Comparison of ENCODE assay signal across 13 cellular contexts in the genomic region with DNA sequence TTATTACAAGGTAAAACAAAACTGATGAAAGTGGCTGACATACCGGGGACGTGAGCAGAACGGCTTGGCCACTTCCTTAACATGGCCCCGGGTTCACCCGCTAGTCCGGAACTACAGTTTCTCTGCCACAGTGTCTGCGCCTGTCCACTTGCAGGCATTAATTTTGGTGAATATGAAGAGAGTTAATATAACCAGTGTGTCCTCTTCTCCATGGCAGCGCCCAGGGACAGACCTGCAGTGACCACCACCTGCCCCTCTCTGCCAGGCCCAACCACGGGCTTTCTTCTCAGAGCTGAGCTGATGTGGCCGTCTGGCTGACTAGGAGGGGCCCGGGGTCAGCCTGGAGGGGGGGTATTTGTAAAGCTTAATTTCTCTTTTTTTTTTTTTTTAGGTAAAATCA. TPM values are rescaled to one million over a fixed set of nuclear protein-coding genes. Genes with fewer than 3 reads are reported as not detected.
A peak's percentile ranks its signal among the peaks of the same experiment; 100 is the strongest.
DNase-seq lines count a peak whose midpoint lies in the region; ATAC-seq and TF ChIP-seq lines count a peak whose summit lies in the region.
"Had no signal": no experiment of that assay in that cellular context is flagged by ENCODE, and none has a peak within 500 bp of the region (broad histone marks: within the 10 kb centered on the region; RNA-seq: fewer than 3 reads in every experiment).

No MANE protein-coding gene starts in this region.

- CTCF ChIA-PET in activated CD4-positive, alpha-beta T cell treated with anti-CD3 and anti-CD28 coated beads, Interleukin-2, amount 10 ng/mL, durations not matched to agents 7 days and 5 days (lab: Charles Lee) = interaction anchor here (0.7 kb wide), 1 partner anchor 319 kb away, joined by 4 read pairs; a partner anchor contains a TSS

- H3K27me3 Mint-ChIP-seq in activated CD4-positive, alpha-beta T cell treated with anti-CD3 and anti-CD28 coated beads, Interleukin-2, amount 10 ng/mL, durations not matched to agents 7 days and 5 days = no peaks in the 10 kb centered on the region
- no peaks in the 10 kb centered on the region for H3K27me3 Mint-ChIP-seq in activated CD4-positive, alpha-beta T cell treated with anti-CD3 and anti-CD28 coated beads, Interleukin-2, amount 10 ng/mL, durations not matched to agents 24 days and 14 days
- peaks cover 6% of the 10 kb centered on the region for H3K27me3 Mint-ChIP-seq in nephron progenitor cell (ENCODE audit: low read depth, poor library complexity)
- H3K27me3 Mint-ChIP-seq: activated naive CD8-positive, alpha-beta T cell had no signal

- no peaks in the 10 kb centered on the region for H3K27me3 ChIP-seq in foreskin keratinocyte

- intact Hi-C loops in activated CD4-positive, alpha-beta T cell treated with anti-CD3 and anti-CD28 coated beads, Interleukin-2, amount 10 ng/mL, durations not matched to agents 24 days and 14 days (cut with micrococcal nuclease) = no loop called here

- peaks cover 17% of the 10 kb centered on the region for H3K36me3 Mint-ChIP-seq in activated CD4-positive, alpha-beta T cell treated with anti-CD3 and anti-CD28 coated beads, Interleukin-2, amount 10 ng/mL, durations not matched to agents 7 days and 5 days (ENCODE audit: low read depth)
- peaks cover 33% of the 10 kb centered on the region for H3K36me3 Mint-ChIP-seq in activated CD4-positive, alpha-beta T cell treated with anti-CD3 and anti-CD28 coated beads, Interleukin-2, amount 10 ng/mL, durations not matched to agents 24 days and 14 days (ENCODE audit: low read depth)
- peaks cover 39% of the 10 kb centered on the region for H3K36me3 Mint-ChIP-seq in stimulated activated effector memory CD8-positive, alpha-beta T cell treated with anti-CD3 and anti-CD28 coated beads, Interleukin-12 subunit alpha, Interleukin-12 subunit beta, amount 100 ng/mL, for 72 hours
- H3K36me3 Mint-ChIP-seq in nephron progenitor cell (ENCODE audit: low read depth) = peaks cover 23% of the 10 kb centered on the region

- no peak for ATAC-seq in stimulated activated effector memory CD8-positive, alpha-beta T cell treated with anti-CD3 and anti-CD28 coated beads, Interleukin-12 subunit alpha, Interleukin-12 subunit beta, amount 100 ng/mL, for 72 hours
- ATAC-seq in HG02759 (IDR thresholded peaks at IDR 0.05; ENCODE audit: unreplicated experiment) (no peak), foreskin keratinocyte (no peak)

- DNase-seq in activated CD4-positive, alpha-beta T cell treated with anti-CD3 and anti-CD28 coated beads, Interleukin-2, amount 10 ng/mL, durations not matched to agents 7 days and 5 days = no peak
- no peak for DNase-seq in activated CD4-positive, alpha-beta T cell treated with anti-CD3 and anti-CD28 coated beads, Interleukin-2, amount 10 ng/mL, durations not matched to agents 24 days and 14 days
- DNase-seq in islet precursor cell (peak; percentile 29), foreskin keratinocyte (no peak), nephron progenitor cell (no peak)
- DNase-seq in stimulated activated effector memory CD8-positive, alpha-beta T cell treated with anti-CD3 and anti-CD28 coated beads, Interleukin-12 subunit alpha, Interleukin-12 subunit beta, amount 100 ng/mL, for 72 hours (ENCODE audit: low spot score in 2 of 2) = no peak
- DNase-seq: glutamatergic neuron, NCI-H1417, retina, SIG-M5 had no signal

- no peak overlapping the region for H3K4me3 Mint-ChIP-seq in activated CD4-positive, alpha-beta T cell treated with anti-CD3 and anti-CD28 coated beads, Interleukin-2, amount 10 ng/mL, durations not matched to agents 7 days and 5 days
- H3K4me3 Mint-ChIP-seq in activated CD4-positive, alpha-beta T cell treated with anti-CD3 and anti-CD28 coated beads, Interleukin-2, amount 10 ng/mL, durations not matched to agents 24 days and 14 days = no peak overlapping the region
- peak overlapping the region; percentile 97 for H3K4me3 Mint-ChIP-seq in stimulated activated effector memory CD8-positive, alpha-beta T cell treated with anti-CD3 and anti-CD28 coated beads, Interleukin-12 subunit alpha, Interleukin-12 subunit beta, amount 100 ng/mL, for 72 hours
- H3K4me3 Mint-ChIP-seq in nephron progenitor cell = no peak overlapping the region

- POLR2A ChIA-PET in activated CD4-positive, alpha-beta T cell treated with anti-CD3 and anti-CD28 coated beads, Interleukin-2, amount 10 ng/mL, durations not matched to agents 7 days and 5 days (lab: Charles Lee) = no interaction called here

- H3K27ac Mint-ChIP-seq in activated CD4-positive, alpha-beta T cell treated with anti-CD3 and anti-CD28 coated beads, Interleukin-2, amount 10 ng/mL, durations not matched to agents 7 days and 5 days = peak overlapping the region; percentile 98
- H3K27ac Mint-ChIP-seq in activated CD4-positive, alpha-beta T cell treated with anti-CD3 and anti-CD28 coated beads, Interleukin-2, amount 10 ng/mL, durations not matched to agents 24 days and 14 days = no peak overlapping the region
- H3K27ac Mint-ChIP-seq in stimulated activated effector memory CD8-positive, alpha-beta T cell treated with anti-CD3 and anti-CD28 coated beads, Interleukin-12 subunit alpha, Interleukin-12 subunit beta, amount 100 ng/mL, for 72 hours = peak overlapping the region; percentile 97
- H3K27ac Mint-ChIP-seq in nephron progenitor cell = no peak overlapping the region

- H3K9me3 Mint-ChIP-seq in activated CD4-positive, alpha-beta T cell treated with anti-CD3 and anti-CD28 coated beads, Interleukin-2, amount 10 ng/mL, durations not matched to agents 7 days and 5 days = no peaks in the 10 kb centered on the region
- H3K9me3 Mint-ChIP-seq in activated CD4-positive, alpha-beta T cell treated with anti-CD3 and anti-CD28 coated beads, Interleukin-2, amount 10 ng/mL, durations not matched to agents 24 days and 14 days = no peaks in the 10 kb centered on the region
- no peaks in the 10 kb centered on the region for H3K9me3 Mint-ChIP-seq in stimulated activated effector memory CD8-positive, alpha-beta T cell treated with anti-CD3 and anti-CD28 coated beads, Interleukin-12 subunit alpha, Interleukin-12 subunit beta, amount 100 ng/mL, for 72 hours
- no peaks in the 10 kb centered on the region for H3K9me3 Mint-ChIP-seq in nephron progenitor cell

- H3K4me1 Mint-ChIP-seq in activated CD4-positive, alpha-beta T cell treated with anti-CD3 and anti-CD28 coated beads, Interleukin-2, amount 10 ng/mL, durations not matched to agents 7 days and 5 days = peaks cover 31% of the 10 kb centered on the region
- peaks cover 27% of the 10 kb centered on the region for H3K4me1 Mint-ChIP-seq in activated CD4-positive, alpha-beta T cell treated with anti-CD3 and anti-CD28 coated beads, Interleukin-2, amount 10 ng/mL, durations not matched to agents 24 days and 14 days
- peaks cover 46% of the 10 kb centered on the region for H3K4me1 Mint-ChIP-seq in stimulated activated effector memory CD8-positive, alpha-beta T cell treated with anti-CD3 and anti-CD28 coated beads, Interleukin-12 subunit alpha, Interleukin-12 subunit beta, amount 100 ng/mL, for 72 hours
- peaks cover 44% of the 10 kb centered on the region for H3K4me1 Mint-ChIP-seq in nephron progenitor cell

- no peaks in the 10 kb centered on the region for H3K4me1 ChIP-seq in foreskin keratinocyte

- no peak for TF ChIP-seq CTCF in VCaP (conservative IDR thresholded peaks at IDR 0.05)
- no peak for TF ChIP-seq CTCF in foreskin keratinocyte (conservative IDR thresholded peaks at IDR 0.05)
- TF ChIP-seq CTCF in nephron progenitor cell (IDR thresholded peaks at IDR 0.05) = no peak

- peak overlapping the region; percentile 93 for H3K27ac ChIP-seq in VCaP
- H3K27ac ChIP-seq in foreskin keratinocyte = no peak overlapping the region

RNA-seq across cellular contexts. Expression of a gene that starts 1.1 kb away (rescaled TPM):
- 100 to 1,000 TPM; 161 to 201 TPM for total RNA-seq in activated CD4-positive, alpha-beta T cell treated with anti-CD3 and anti-CD28 coated beads, Interleukin-2, amount 10 ng/mL, durations not matched to agents 7 days and 5 days
- total RNA-seq in activated CD4-positive, alpha-beta T cell treated with anti-CD3 and anti-CD28 coated beads, Interleukin-2, amount 10 ng/mL, durations not matched to agents 24 days and 14 days = 183 and 192 TPM in 2 replicates
- 217 and 239 TPM in 2 replicates for total RNA-seq in foreskin keratinocyte
- 365 and 389 TPM in 2 replicates for polyA plus RNA-seq in foreskin keratinocyte

RNA-seq across cellular contexts. Expression of a gene that starts 22.6 kb away (rescaled TPM):
- 10 to 100 TPM; 19.7 to 25.8 TPM for total RNA-seq in activated CD4-positive, alpha-beta T cell treated with anti-CD3 and anti-CD28 coated beads, Interleukin-2, amount 10 ng/mL, durations not matched to agents 7 days and 5 days
- 22.9 and 28.1 TPM in 2 replicates for total RNA-seq in activated CD4-positive, alpha-beta T cell treated with anti-CD3 and anti-CD28 coated beads, Interleukin-2, amount 10 ng/mL, durations not matched to agents 24 days and 14 days
- 18.5 and 19.2 TPM in 2 replicates for total RNA-seq in foreskin keratinocyte
- polyA plus RNA-seq in foreskin keratinocyte = 16.6 and 17.7 TPM in 2 replicates

RNA-seq across cellular contexts. Expression of a gene that starts 54.8 kb away (rescaled TPM):
- total RNA-seq in activated CD4-positive, alpha-beta T cell treated with anti-CD3 and anti-CD28 coated beads, Interleukin-2, amount 10 ng/mL, durations not matched to agents 7 days and 5 days = not detected
- total RNA-seq in activated CD4-positive, alpha-beta T cell treated with anti-CD3 and anti-CD28 coated beads, Interleukin-2, amount 10 ng/mL, durations not matched to agents 24 days and 14 days = not detected in 2 replicates
- 1.1 and 3.0 TPM in 2 replicates for total RNA-seq in foreskin keratinocyte
- 0.62 and 2.0 TPM in 2 replicates for polyA plus RNA-seq in foreskin keratinocyte

Comparison
In these comparisons a context has a peak if more than half of its experiments do, and no peak if none do; other contexts are left out.
1. H3K27ac Mint-ChIP-seq: peak in activated CD4-positive, alpha-beta T cell treated with anti-CD3 and anti-CD28 coated beads, Interleukin-2, amount 10 ng/mL, durations not matched to agents 7 days and 5 days (single experiment) and stimulated activated effector memory CD8-positive, alpha-beta T cell treated with anti-CD3 and anti-CD28 coated beads, Interleukin-12 subunit alpha, Interleukin-12 subunit beta, amount 100 ng/mL, for 72 hours (single experiment); none in activated CD4-positive, alpha-beta T cell treated with anti-CD3 and anti-CD28 coated beads, Interleukin-2, amount 10 ng/mL, durations not matched to agents 24 days and 14 days (single experiment) and nephron progenitor cell (single experiment).